Comparison of ENCODE assay signal across 1 cellular context in genomic region chr15:95647878-95648277, GRCh38.
A peak's percentile ranks its signal among the peaks of the same experiment; 100 is the strongest.
TF ChIP-seq lines count a peak whose summit lies in the region.

No MANE protein-coding gene starts in this region.

TF ChIP-seq in HEK293, 187 proteins besides CTCF, POLR2A, EP300 and RAD21 (continued from another document):
- TF ChIP-seq PRDM6 (tag by site-specific recombination; IDR thresholded peaks at IDR 0.05) = peak; percentile 84
- TF ChIP-seq ZNF791 (tag by site-specific recombination; IDR thresholded peaks at IDR 0.05) = no peak
- TF ChIP-seq ZNF580 (tag by site-specific recombination; IDR thresholded peaks at IDR 0.05) = 0 out of 2 replicates have a peak, but pooled peaks have one; percentile 11
- TF ChIP-seq ZNF221 (tag by site-specific recombination; IDR thresholded peaks at IDR 0.05; ENCODE audit: borderline replicate concordance) = no peak
- peak; percentile 62; the same call in 1 of the 2 replicates for TF ChIP-seq OSR2 (tag by site-specific recombination; IDR thresholded peaks at IDR 0.05)
- TF ChIP-seq FEZF1 (tag by site-specific recombination; IDR thresholded peaks at IDR 0.05) = peak; percentile 70
